Comparison of ENCODE assay signal across 8 cellular contexts in genomic region chr14:39102265-39102968, GRCh38. TPM values are rescaled to one million over a fixed set of nuclear protein-coding genes. Genes with fewer than 3 reads are reported as not detected.
DNase-seq lines count a peak whose midpoint lies in the region; ATAC-seq and TF ChIP-seq lines count a peak whose summit lies in the region.

No MANE protein-coding gene starts in this region.

- no peak for TF ChIP-seq CTCF in AG10803 (conservative IDR thresholded peaks at IDR 0.05; ENCODE audit: low read length)
- no peak for TF ChIP-seq CTCF in GM13977 (IDR thresholded peaks at IDR 0.05; ENCODE audit: extremely low read depth, insufficient read depth, missing control alignments)
- no peak for TF ChIP-seq CTCF in thyroid gland (IDR thresholded peaks at IDR 0.05)

- no peak for TF ChIP-seq POLR2A in thyroid gland (IDR thresholded peaks at IDR 0.05)

- peak; percentile 10 for ATAC-seq in HG03039 (IDR thresholded peaks at IDR 0.05; ENCODE audit: unreplicated experiment)

- no peak for DNase-seq in AG10803 (ENCODE audit: low read depth)
- DNase-seq in GM13977 (ENCODE audit: low spot score) = peak; percentile 18
- DNase-seq in RKO (ENCODE audit: low spot score) = peak; percentile 75
- peak; percentile 28 to 41 for DNase-seq in lung microvascular endothelial cell (ENCODE audit: low read depth in 2 of 2)
- peak in 1 of 2 donors; percentile 16 for DNase-seq in thyroid gland
- DNase-seq in GF-D8 (lab: John Stamatoyannopoulos, UW) = no peak

- no peaks in the 10 kb centered on the region for H3K27me3 ChIP-seq in duodenal mucosa (ENCODE audit: control insufficient read depth in 1 of 2, insufficient read depth in 2 of 2, low read length in 2 of 2)
- no peaks in the 10 kb centered on the region for H3K27me3 ChIP-seq in thyroid gland

- H3K9ac ChIP-seq in duodenal mucosa (ENCODE audit: low read depth in 1 of 2, low read length in 2 of 2) = peak overlapping the region; percentile 87 to 99

- in situ Hi-C loops in GM13977 (cut with MboI; ENCODE audit: low pct_unique_long_range_greater_than_20kb, low sequenced_read_pairs, unreplicated experiment) = no loop called here

- no peaks in the 10 kb centered on the region for H3K9me3 ChIP-seq in duodenal mucosa (ENCODE audit: control insufficient read depth in 1 of 2, low read length in 2 of 2)
- no peaks in the 10 kb centered on the region for H3K9me3 ChIP-seq in thyroid gland

- WGBS in thyroid gland, 2 donors = 2 to 3% methylated on average over 10 of the region's 23 CpGs

- peak overlapping the region; percentile 84 for H3K4me3 ChIP-seq in AG10803 (ENCODE audit: low read length)
- H3K4me3 ChIP-seq in duodenal mucosa (ENCODE audit: low read depth in 1 of 2, low read length in 2 of 2) = peak overlapping the region; percentile 76 to 91
- H3K4me3 ChIP-seq in thyroid gland (replicated peaks in 1 of 3) = peak overlapping the region; percentile 67 to 99 (median 73)

- no peaks in the 10 kb centered on the region for H3K36me3 ChIP-seq in duodenal mucosa (ENCODE audit: control insufficient read depth in 1 of 2, insufficient read depth in 2 of 2, low read length in 2 of 2)
- no peaks in the 10 kb centered on the region for H3K36me3 ChIP-seq in thyroid gland

- peaks cover 9 to 16% of the 10 kb centered on the region in 2 donors for H3K4me1 ChIP-seq in duodenal mucosa (ENCODE audit: control insufficient read depth in 1 of 2, insufficient read depth in 2 of 2, low read length in 2 of 2)
- H3K4me1 ChIP-seq in thyroid gland = peaks cover 18 to 22% of the 10 kb centered on the region in 2 donors

- H3K27ac ChIP-seq in duodenal mucosa (ENCODE audit: low read depth, low read length) (peak overlapping the region; percentile 99), thyroid gland (peak overlapping the region; percentile 91 to 99 (median 95))

- intact Hi-C loops in thyroid gland (cut with DNase I) = loop anchor here (10.0 kb wide), 1 partner anchor 162 kb away; no protein-coding TSS in a partner anchor

RNA-seq across cellular contexts. Expression of gene SEC23A, which starts 0.6 kb away (rescaled TPM):
- 152 and 156 TPM in 2 replicates for total RNA-seq in lung microvascular endothelial cell
- total RNA-seq in thyroid gland = 10 to 100 TPM; 59.4 to 77.9 (median 67.4) TPM

RNA-seq across cellular contexts. Expression of gene GEMIN2, which starts 11.7 kb away (rescaled TPM):
- total RNA-seq in lung microvascular endothelial cell = 11.9 and 12.0 TPM in 2 replicates
- total RNA-seq in thyroid gland = 10 to 100 TPM; 11.3 to 33.7 (median 18.2) TPM

Comparison
In these comparisons a context has a peak if more than half of its experiments do, and no peak if none do; other contexts are left out.
1. DNase-seq: peak in GM13977 (single experiment), RKO (single experiment) and lung microvascular endothelial cell (2 of 2); none in AG10803 (single experiment) and GF-D8 (single experiment).
2. Peak in every context shown above with its lines, with median percentiles within 50 percentile points of each other: H3K4me3 ChIP-seq.